In the genomic region with DNA sequence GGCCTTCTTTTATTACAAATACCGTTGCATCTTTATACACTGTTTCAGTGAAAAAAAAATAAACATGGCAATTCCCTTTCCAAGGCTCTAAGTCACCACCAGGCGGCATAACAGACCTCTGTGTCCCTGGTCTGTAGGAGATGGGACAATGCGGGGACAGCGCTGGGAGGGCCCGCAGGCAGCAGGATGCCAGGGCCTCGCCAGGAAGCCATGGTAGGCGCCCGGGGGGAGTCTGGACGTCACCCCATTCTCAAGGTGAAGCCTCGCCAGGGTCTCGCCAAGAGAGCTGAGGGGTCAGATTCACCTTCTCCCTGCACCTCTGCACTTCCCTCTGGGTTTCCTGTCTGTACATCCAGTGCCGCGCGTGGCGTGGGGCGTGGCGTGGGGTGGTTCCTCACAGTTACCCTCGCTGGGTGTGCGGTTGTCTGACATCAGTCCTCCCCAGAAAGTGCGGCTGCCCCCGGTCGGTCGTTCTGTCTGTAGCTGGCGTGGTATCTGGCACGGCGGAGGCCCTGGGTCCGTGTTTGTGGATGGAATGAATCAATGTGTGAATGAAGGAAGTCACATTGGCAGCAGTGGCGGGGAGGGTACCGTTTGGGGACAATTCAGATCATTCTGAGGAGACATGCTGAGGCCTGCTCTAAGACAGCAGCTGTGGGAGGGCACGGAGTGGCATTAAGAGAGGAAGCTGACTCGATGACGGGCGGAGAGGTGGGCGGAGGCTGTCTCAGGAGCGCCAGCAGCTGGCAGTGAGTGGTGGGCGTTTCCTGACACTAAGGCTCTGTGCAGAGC, we compare ENCODE assay signal across 8 cellular contexts. TPM values are rescaled to one million over a fixed set of nuclear protein-coding genes. Genes with fewer than 3 reads are reported as not detected.
A peak's percentile ranks its signal among the peaks of the same experiment; 100 is the strongest.
DNase-seq lines count a peak whose midpoint lies in the region; ATAC-seq, FAIRE-seq and TF ChIP-seq lines count a peak whose summit lies in the region.

No MANE protein-coding gene starts in this region.

- H3K4me2 ChIP-seq in astrocyte (ENCODE audit: low read length): peak overlapping the region; percentile 81

- peak overlapping the region; percentile 80 for H3K9ac ChIP-seq in astrocyte (ENCODE audit: low read length)

- TF ChIP-seq CTCF in AG10803 (conservative IDR thresholded peaks at IDR 0.05; ENCODE audit: low read length): peak; percentile 77
- TF ChIP-seq CTCF in astrocyte (IDR thresholded peaks at IDR 0.05; ENCODE audit: insufficient read depth, low read depth, low read length): peak; percentile 70

- no peaks in the 10 kb centered on the region for H3K27me3 Mint-ChIP-seq in T-helper 2 cell treated with Interferon-gamma antibody and Interleukin-4, amounts not matched to agents 5 μg/mL and 100 μg/mL, for 36 hours (ENCODE audit: low read depth)
- H3K27me3 Mint-ChIP-seq in astrocyte (ENCODE audit: low read depth, unreplicated experiment) (no peaks in the 10 kb centered on the region), immature natural killer cell (ENCODE audit: low read depth in 3 of 3) (peaks cover 21 to 23% (median 22%) of the 10 kb centered on the region in 3 donors)

- H3K4me1 Mint-ChIP-seq in T-helper 2 cell treated with Interferon-gamma antibody and Interleukin-4, amounts not matched to agents 5 μg/mL and 100 μg/mL, for 36 hours (ENCODE audit: low read depth): peaks cover 51% of the 10 kb centered on the region
- H3K4me1 Mint-ChIP-seq in astrocyte (ENCODE audit: low read depth, unreplicated experiment): peaks cover 42% of the 10 kb centered on the region
- H3K4me1 Mint-ChIP-seq in immature natural killer cell: peaks cover 56 to 59% of the 10 kb centered on the region in 2 donors

- no peaks in the 10 kb centered on the region for H3K9me3 Mint-ChIP-seq in T-helper 2 cell treated with Interferon-gamma antibody and Interleukin-4, amounts not matched to agents 5 μg/mL and 100 μg/mL, for 36 hours
- H3K9me3 Mint-ChIP-seq in astrocyte (ENCODE audit: unreplicated experiment) (no peaks in the 10 kb centered on the region), immature natural killer cell (no peaks in the 10 kb centered on the region)

- H2AFZ ChIP-seq in astrocyte (ENCODE audit: low read depth, low read length): peak overlapping the region; percentile 36

- no peak for FAIRE-seq in astrocyte (lab: Jason Lieb, UNC)

- ATAC-seq in GM21381 (IDR thresholded peaks at IDR 0.05; ENCODE audit: unreplicated experiment): peak; percentile 29

- no peaks in the 10 kb centered on the region for H3K9me3 ChIP-seq in astrocyte (ENCODE audit: insufficient read depth, low read depth, low read length)

- H3K4me3 Mint-ChIP-seq in T-helper 2 cell treated with Interferon-gamma antibody and Interleukin-4, amounts not matched to agents 5 μg/mL and 100 μg/mL, for 36 hours: peak overlapping the region; percentile 89
- H3K4me3 Mint-ChIP-seq in astrocyte (ENCODE audit: unreplicated experiment) (peak overlapping the region; percentile 17), immature natural killer cell (peak overlapping the region; percentile 81 to 96 (median 90))

- H3K27ac ChIP-seq in astrocyte (ENCODE audit: low read depth, low read length): peak overlapping the region; percentile 74

- H3K4me3 ChIP-seq in AG10803 (ENCODE audit: low read length) (peak overlapping the region; percentile 31), astrocyte (ENCODE audit: insufficient read depth, low read depth, low read length) (peak overlapping the region; percentile 26)

- H3K79me2 ChIP-seq in astrocyte (ENCODE audit: insufficient read depth, low read length): peaks cover 16% of the 10 kb centered on the region

- H3K36me3 Mint-ChIP-seq in T-helper 2 cell treated with Interferon-gamma antibody and Interleukin-4, amounts not matched to agents 5 μg/mL and 100 μg/mL, for 36 hours (ENCODE audit: low read depth): no peaks in the 10 kb centered on the region
- H3K36me3 Mint-ChIP-seq in astrocyte (ENCODE audit: low read depth, unreplicated experiment) (peaks cover 2% of the 10 kb centered on the region), immature natural killer cell (no peaks in the 10 kb centered on the region)

- H4K20me1 ChIP-seq in astrocyte (ENCODE audit: insufficient read depth, low read length): no peaks in the 10 kb centered on the region

- H3K27ac Mint-ChIP-seq in T-helper 2 cell treated with Interferon-gamma antibody and Interleukin-4, amounts not matched to agents 5 μg/mL and 100 μg/mL, for 36 hours: peak overlapping the region; percentile 96
- H3K27ac Mint-ChIP-seq in astrocyte (ENCODE audit: unreplicated experiment): peak overlapping the region; percentile 79
- H3K27ac Mint-ChIP-seq in immature natural killer cell: peak overlapping the region; percentile 99 to 100 (median 100)

- H3K27me3 ChIP-seq in astrocyte (ENCODE audit: insufficient read depth, low read length): no peaks in the 10 kb centered on the region

- no peaks in the 10 kb centered on the region for H3K36me3 ChIP-seq in astrocyte (ENCODE audit: insufficient read depth, low read length)

- DNase-seq in AG10803 (ENCODE audit: low read depth) (peak; percentile 66), NCI-H1436 treated with DMSO at 0.1 percent for 48 hours (lab: John Stamatoyannopoulos, UW) (peak; percentile 61), astrocyte (ENCODE audit: low read depth) (peak; percentile 59), immature natural killer cell (peak; percentile 92 to 94 (median 93)), GM19238 (ENCODE audit: insufficient read length, low spot score) (no peak)
- peak; percentile 89 for DNase-seq in T-helper 2 cell treated with Interferon-gamma antibody and Interleukin-4, amounts not matched to agents 5 μg/mL and 100 μg/mL, for 36 hours (ENCODE audit: low spot score)
- DNase-seq in stimulated activated CD4-positive, alpha-beta T cell treated with anti-CD3 and anti-CD28 coated beads, Interleukin-12 subunit alpha, Interleukin-12 subunit beta, amount 100 ng/mL, for 4 hours: peak; percentile 85

- H3K4me1 ChIP-seq in astrocyte (ENCODE audit: insufficient read depth, low read length): peaks cover 55% of the 10 kb centered on the region

RNA-seq across cellular contexts. Expression of a gene that starts 45.9 kb away (rescaled TPM):
- 83.3 and 84.1 TPM in 2 replicates for total RNA-seq in astrocyte
- polyA plus RNA-seq in immature natural killer cell: 100 to 1,000 TPM in 1 of 3 donors, 10 to 100 TPM in 2; 62.5 to 137 (median 80.0) TPM

Comparison
In these comparisons a context has a peak if more than half of its experiments do, and no peak if none do; other contexts are left out.
1. H3K4me3 Mint-ChIP-seq: peak in every context shown above with its lines; median percentile 90 in immature natural killer cell; 89 in T-helper 2 cell treated with Interferon-gamma antibody and Interleukin-4, amounts not matched to agents 5 μg/mL and 100 μg/mL, for 36 hours; 17 in astrocyte.